19 cellular contexts compared by ENCODE assay signal in the genomic region with DNA sequence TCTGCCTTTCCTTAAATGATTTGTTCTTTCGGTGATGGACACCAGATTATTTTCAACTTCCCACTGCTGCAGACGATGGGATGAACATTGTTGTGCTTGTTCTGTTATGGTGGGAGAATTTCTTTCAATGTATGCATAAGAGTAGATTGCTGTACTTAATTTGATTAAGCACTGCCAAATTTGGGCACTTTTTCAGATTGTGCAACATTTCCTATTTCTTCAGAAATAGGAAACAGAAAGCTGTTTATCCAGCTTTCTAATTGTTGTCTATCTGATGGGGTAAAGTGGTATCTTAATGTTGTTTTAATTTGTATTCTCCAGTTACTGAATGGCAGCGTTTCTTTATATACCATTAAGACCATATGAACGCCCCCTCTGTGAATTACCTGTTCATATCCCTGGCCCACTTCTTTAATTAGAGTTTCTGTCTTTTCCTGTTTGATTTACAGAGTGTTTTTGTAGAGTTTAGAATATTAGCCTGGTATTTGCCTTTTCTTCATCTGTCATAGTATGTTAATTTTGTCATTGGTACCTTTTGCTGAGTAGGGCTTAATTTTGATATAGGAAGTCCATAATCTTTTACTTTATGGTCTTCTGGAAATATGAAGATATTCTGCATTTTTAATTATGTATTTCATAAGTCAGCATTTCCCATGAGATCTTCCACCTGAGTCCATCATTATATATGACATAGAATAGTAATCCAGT. TPM values are rescaled to one million over a fixed set of nuclear protein-coding genes. Genes with fewer than 3 reads are reported as not detected.
DNase-seq lines count a peak whose midpoint lies in the region; ATAC-seq, FAIRE-seq and TF ChIP-seq lines count a peak whose summit lies in the region.
"Had no signal": no experiment of that assay in that cellular context is flagged by ENCODE, and none has a peak within 500 bp of the region (broad histone marks: within the 10 kb centered on the region; RNA-seq: fewer than 3 reads in every experiment).

No MANE protein-coding gene starts in this region.

- H2AFZ ChIP-seq in GM12878 (ENCODE audit: control insufficient read depth, low read depth, low read length) (no peak overlapping the region), HepG2 (ENCODE audit: low read length) (no peak overlapping the region)

- no TSS peak for BruUV-seq in GM12878 (replicated peaks; lab: Mats Ljungman, UMichigan)
- BruUV-seq in HepG2 (replicated peaks; lab: Mats Ljungman, UMichigan), result no TSS peak

- no peak for TF ChIP-seq EP300 in Ishikawa (IDR thresholded peaks at IDR 0.05; ENCODE audit: borderline replicate concordance)
- TF ChIP-seq EP300 in GM12878 (IDR thresholded peaks at IDR 0.05; ENCODE audit: borderline replicate concordance in 1 of 2, control insufficient read depth in 1 of 2, low read depth in 2 of 2, low read length in 2 of 2), result no peak
- TF ChIP-seq EP300 in HepG2 (IDR thresholded peaks at IDR 0.05; ENCODE audit: low read depth in 2 of 2, low read length in 2 of 2), result no peak
- no peak for TF ChIP-seq EP300 in HepG2 (CRISPR knock-in tag; IDR thresholded peaks at IDR 0.05; ENCODE audit: borderline replicate concordance)

- peak overlapping the region in 4 of 10 experiments; percentile 4 to 24 (median 6); a peak in 4 of 20 replicates for H3K4me3 ChIP-seq in BLaER1 treated with 17β-estradiol and CSF1 and Interleukin-3, amounts not matched to agents 10 nM and 100 nM
- H3K4me3 ChIP-seq in GM12878 (no peak overlapping the region), HepG2 (replicated peaks in 1 of 3; ENCODE audit: insufficient read depth in 1 of 3, low read depth in 2 of 3, low read length in 3 of 3) (no peak overlapping the region), small intestine (ENCODE audit: low read depth in 1 of 2, low read length in 2 of 2) (no peak overlapping the region), testis (no peak overlapping the region)

- ATAC-seq in GM12878 (no peak), HepG2 (no peak)
- ATAC-seq: effector memory CD8-positive, alpha-beta T cell had no signal

- in situ Hi-C loops in GM12878 (cut with MboI) (no loop called here), HepG2 (cut with HindIII; ENCODE audit: extremely low pct_ligation_motif_present, low pct_unique_long_range_greater_than_20kb) (no loop called here)

- H3K9ac ChIP-seq in BLaER1 treated with 17β-estradiol and CSF1 and Interleukin-3, amounts not matched to agents 10 nM and 100 nM, result peak overlapping the region in 9 of 11 experiments; percentile 3 to 71 (median 50); a peak in 14 of 22 replicates
- H3K9ac ChIP-seq in GM12878 (ENCODE audit: control insufficient read depth, insufficient read depth, low read length) (no peak overlapping the region), HepG2 (ENCODE audit: insufficient read depth, low read depth, low read length) (no peak overlapping the region)

- no peak for TF ChIP-seq RAD21 in Ishikawa (IDR thresholded peaks at IDR 0.05; ENCODE audit: low read depth)
- no peak for TF ChIP-seq RAD21 in GM12878 (IDR thresholded peaks at IDR 0.05; ENCODE audit: insufficient read depth, low read depth, low read length)
- TF ChIP-seq RAD21 in HepG2 (CRISPR knock-in tag; IDR thresholded peaks at IDR 0.05), result no peak

- H4K20me1 ChIP-seq in BLaER1 treated with 17β-estradiol and CSF1 and Interleukin-3, amounts not matched to agents 10 nM and 100 nM, result peaks cover 0 to 65% (median 0%) of the 10 kb centered on the region in 11 experiments; a peak in 7 of 22 replicates
- H4K20me1 ChIP-seq in GM12878 (ENCODE audit: control insufficient read depth, insufficient read depth) (no peaks in the 10 kb centered on the region), HepG2 (ENCODE audit: insufficient read depth, low read length) (peaks cover 7% of the 10 kb centered on the region)

- CTCF ChIA-PET in GM12878 (lab: Yijun Ruan, JAX), result interaction anchor here (0.6 to 1.8 kb wide), 6 partner anchors 11 to 687 kb away, joined by 3 to 9 read pairs (median 4); no protein-coding TSS in a partner anchor
- CTCF ChIA-PET in HepG2 (lab: Yijun Ruan, JAX; ENCODE audit: low intra/inter-chr PET ratio, low total read pairs), result no interaction called here

- RAD21 ChIA-PET in GM12878 (lab: Charles Lee; ENCODE audit: unreplicated experiment), result no interaction called here

- DNase-seq in GM12878 (ENCODE audit: low read depth, low spot score), result no peak
- DNase-seq in HepG2 (ENCODE audit: low spot score), result no peak
- DNase-seq in small intestine, result no peak
- no peak for DNase-seq in caudate nucleus (lab: John Stamatoyannopoulos, UW)
- no peak for DNase-seq in testis
- DNase-seq in activated CD4-positive, alpha-beta T cell treated with anti-CD3 and anti-CD28 coated beads for 1 hour, result no peak
- DNase-seq: activated CD4-positive, CD25-positive, alpha-beta regulatory T cell treated with anti-CD3 and anti-CD28 coated beads, Interleukin-2, amount 50 U/mL, for 72 hours; activated CD8-positive, alpha-beta memory T cell treated with anti-CD3 and anti-CD28 coated beads, Interleukin-2, amount 50 U/mL, for 48 hours; activated naive CD4-positive, alpha-beta T cell treated with anti-CD3 and anti-CD28 coated beads, Interleukin-2, amount 10 ng/mL, durations not matched to agents 7 days and 5 days; effector memory CD8-positive, alpha-beta T cell; midbrain; NCI-H1694; NCI-H524; nucleus accumbens; RPMI8226; stimulated activated naive CD4-positive, alpha-beta T cell had no signal

- SMC1A ChIA-PET in GM12878 (lab: Charles Lee; ENCODE audit: uncharacterized antibody, unreplicated experiment), result interaction anchor here (0.8 to 1.8 kb wide), 6 partner anchors 8 to 42 kb away, joined by 3 to 5 read pairs (median 4); no protein-coding TSS in a partner anchor

- H3K27ac ChIP-seq in BLaER1 treated with 17β-estradiol and CSF1 and Interleukin-3, amounts not matched to agents 10 nM and 100 nM, result peak overlapping the region in 10 of 11 experiments; percentile 50 to 82 (median 70); a peak in 18 of 22 replicates
- no peak overlapping the region for H3K27ac ChIP-seq in GM12878 (ENCODE audit: control insufficient read depth, insufficient read depth)
- H3K27ac ChIP-seq in HepG2 (ENCODE audit: extremely low read length, insufficient read depth, low read length), result peak overlapping the region; percentile 15
- no peak overlapping the region for H3K27ac ChIP-seq in small intestine (ENCODE audit: low read depth in 1 of 2, low read length in 1 of 2)
- H3K27ac ChIP-seq in caudate nucleus (ENCODE audit: low read depth, low read length), result no peak overlapping the region
- peak overlapping the region in 1 of 2 donors; percentile 34 for H3K27ac ChIP-seq in testis

- FAIRE-seq in GM12878 (lab: Jason Lieb, UNC) (peak; percentile 61), HepG2 (lab: Jason Lieb, UNC) (no peak), small intestine (lab: Jason Lieb, UNC) (no peak)
- FAIRE-seq: bronchial epithelial cell had no signal

- peaks cover 0 to 25% (median 6%) of the 10 kb centered on the region in 11 experiments; a peak in 14 of 22 replicates for H3K9me3 ChIP-seq in BLaER1 treated with 17β-estradiol and CSF1 and Interleukin-3, amounts not matched to agents 10 nM and 100 nM (replicated peaks in 1 of 11)
- H3K9me3 ChIP-seq in GM12878 (replicated peaks; ENCODE audit: control insufficient read depth, insufficient read depth, low read length), result no peaks in the 10 kb centered on the region
- H3K9me3 ChIP-seq in HepG2 (ENCODE audit: low read length), result no peaks in the 10 kb centered on the region
- H3K9me3 ChIP-seq in small intestine (ENCODE audit: control insufficient read depth, low read depth), result no peaks in the 10 kb centered on the region
- H3K9me3 ChIP-seq in testis, result no peaks in the 10 kb centered on the region

- H3K27me3 ChIP-seq in BLaER1 treated with 17β-estradiol and CSF1 and Interleukin-3, amounts not matched to agents 10 nM and 100 nM, result no peaks in the 10 kb centered on the region
- H3K27me3 ChIP-seq in GM12878 (replicated peaks in 1 of 2; ENCODE audit: control insufficient read depth in 2 of 2, insufficient read depth in 2 of 2, low read length in 1 of 2) (no peaks in the 10 kb centered on the region), HepG2 (ENCODE audit: control insufficient read depth in 1 of 2, insufficient read depth in 2 of 2, low read length in 2 of 2) (no peaks in the 10 kb centered on the region), small intestine (ENCODE audit: control insufficient read depth in 2 of 2, insufficient read depth in 2 of 2, low read length in 2 of 2) (no peaks in the 10 kb centered on the region), testis (no peaks in the 10 kb centered on the region)

- no peak for TF ChIP-seq POLR2A in GM12878 (IDR thresholded peaks at IDR 0.05; ENCODE audit: low read depth, low read length)
- no peak for TF ChIP-seq POLR2A in HepG2 (IDR thresholded peaks at IDR 0.05; ENCODE audit: insufficient read depth in 1 of 2, low read depth in 2 of 2, low read length in 2 of 2)
- no peak for TF ChIP-seq POLR2A in testis (IDR thresholded peaks at IDR 0.05)

- peak overlapping the region in 10 of 11 experiments; percentile 14 to 88 (median 72); a peak in 19 of 22 replicates for H3K4me2 ChIP-seq in BLaER1 treated with 17β-estradiol and CSF1 and Interleukin-3, amounts not matched to agents 10 nM and 100 nM
- H3K4me2 ChIP-seq in GM12878 (ENCODE audit: control insufficient read depth, insufficient read depth) (no peak overlapping the region), HepG2 (ENCODE audit: low read depth, low read length) (no peak overlapping the region)

- TF ChIP-seq CTCF in GM12878 (IDR thresholded peaks at IDR 0.05 in 2 of 3, conservative IDR thresholded peaks at IDR 0.05 in 1 of 3; ENCODE audit: control insufficient read depth in 2 of 3, extremely low read depth in 1 of 3, insufficient read depth in 1 of 3, low read depth in 3 of 3, low read length in 3 of 3), result no peak
- no peak for TF ChIP-seq CTCF in HepG2 (CRISPR knock-in tag; IDR thresholded peaks at IDR 0.05)
- TF ChIP-seq CTCF in testis (IDR thresholded peaks at IDR 0.05), result no peak

- H3K79me2 ChIP-seq in GM12878 (ENCODE audit: control insufficient read depth, insufficient read depth, low read length) (peaks cover 29% of the 10 kb centered on the region), HepG2 (ENCODE audit: insufficient read depth, low read length) (peaks cover 89% of the 10 kb centered on the region)

- WGBS in GM12878 (ENCODE audit: insufficient coverage, insufficient replicate concordance, low lambda C conversion rate, missing lambda C conversion rate), result 71% methylated on average over 4 of the region's 4 CpGs
- WGBS in HepG2 (ENCODE audit: low lambda C conversion rate), result 87% methylated on average over 4 of the region's 4 CpGs
- 66 to 82% (median 82%) methylated on average over 4 of the region's 4 CpGs for WGBS in small intestine, 3 donors
- 66 to 79% methylated on average over 4 of the region's 4 CpGs for WGBS in testis, 2 donors

- peaks cover 0 to 100% (median 85%) of the 10 kb centered on the region in 10 experiments; a peak in 16 of 20 replicates for H3K4me1 ChIP-seq in BLaER1 treated with 17β-estradiol and CSF1 and Interleukin-3, amounts not matched to agents 10 nM and 100 nM
- H3K4me1 ChIP-seq in GM12878 (ENCODE audit: control insufficient read depth, insufficient read depth, low read length) (peaks cover 12% of the 10 kb centered on the region; the same call in 1 of the 2 replicates), HepG2 (ENCODE audit: insufficient read depth, low read length) (peaks cover 77% of the 10 kb centered on the region), small intestine (ENCODE audit: control insufficient read depth in 2 of 2, insufficient read depth in 1 of 2, low read depth in 1 of 2, low read length in 1 of 2) (peaks cover 0 to 6% of the 10 kb centered on the region in 2 donors), testis (peaks cover 20% of the 10 kb centered on the region)

- intact Hi-C loops in GM12878 (cut with micrococcal nuclease; ENCODE audit: unreplicated experiment) (no loop called here), HepG2 (cut with micrococcal nuclease; ENCODE audit: unreplicated experiment) (loop anchor here (10.0 kb wide), 1 partner anchor 50 kb away; no protein-coding TSS in a partner anchor), testis (cut with DNase I; ENCODE audit: low total_unique reads) (no loop called here)

- POLR2A ChIA-PET in GM12878 (lab: Charles Lee) (interaction anchor here (0.7 to 2.1 kb wide), 4 partner anchors 8 to 27 kb away, joined by 3 to 7 read pairs (median 3); no protein-coding TSS in a partner anchor), HepG2 (lab: Yijun Ruan, JAX) (interaction anchor here (1.1 to 1.7 kb wide), 3 partner anchors 15 to 59 kb away, joined by 3 to 5 read pairs (median 3); a partner anchor contains a TSS)

- peaks cover 0 to 23% (median 11%) of the 10 kb centered on the region in 11 experiments; a peak in 9 of 22 replicates for H3K36me3 ChIP-seq in BLaER1 treated with 17β-estradiol and CSF1 and Interleukin-3, amounts not matched to agents 10 nM and 100 nM
- H3K36me3 ChIP-seq in GM12878 (ENCODE audit: control insufficient read depth in 2 of 2, insufficient read depth in 2 of 2, low read length in 1 of 2), result no peaks in the 10 kb centered on the region
- H3K36me3 ChIP-seq in HepG2 (replicated peaks in 1 of 2; ENCODE audit: control insufficient read depth in 1 of 2, insufficient read depth in 2 of 2, low read length in 2 of 2), result peaks cover 0 to under 1% of the 10 kb centered on the region in 2 experiments; a peak in 2 of 5 replicates
- no peaks in the 10 kb centered on the region for H3K36me3 ChIP-seq in small intestine (ENCODE audit: control insufficient read depth in 2 of 2, insufficient read depth in 2 of 2, low read length in 2 of 2)
- H3K36me3 ChIP-seq in testis (ENCODE audit: low read depth, missing control alignments), result no peaks in the 10 kb centered on the region

RNA-seq across cellular contexts. Expression of a gene that starts 59.6 kb away (rescaled TPM):
- total RNA-seq in GM12878 (2013; cell fraction: nucleolus; rRNA removed), result 77.3 and 79.8 TPM in 2 replicates
- total RNA-seq in GM12878 (2014; rRNA removed), result 18.2 and 19.1 TPM in 2 replicates
- total RNA-seq in GM12878 (2014; rRNA removed; fragmentation: Illumina TruSeq; extraction: Trizol), result 22.2 and 22.3 TPM in 2 replicates
- 28.5 and 30.0 TPM in 2 replicates for total RNA-seq in GM12878 (2021)
- 9.3 TPM for polyA plus RNA-seq in GM12878 (2011; ENCODE audit: low read depth)
- 20.7 and 22.2 TPM in 2 replicates for polyA plus RNA-seq in GM12878 (2011; rRNA removed)
- 16.0 and 17.4 TPM in 2 replicates for polyA plus RNA-seq in GM12878 (2011; cell fraction: cytosol; rRNA removed)
- polyA plus RNA-seq in GM12878 (2011; cell fraction: nucleus; rRNA removed), result 20.7 and 21.0 TPM in 2 replicates
- polyA plus RNA-seq in GM12878 (2012), result 10.0 and 14.7 TPM in 2 replicates
- 24.4 and 27.1 TPM in 2 replicates for polyA plus RNA-seq in GM12878 (2014; fragmentation: Illumina TruSeq; extraction: Trizol)
- 1 to 10 TPM; 4.5 to 4.6 TPM for polyA plus RNA-seq in GM12878 (2014; fragmentation: Nextera tagmentation; extraction: Ambion mirVana)
- 16.5 and 18.3 TPM in 2 replicates for polyA plus RNA-seq in GM12878 (2014; rRNA removed)
- polyA plus RNA-seq in GM12878 (2016; fragmentation: Nextera tagmentation; extraction: Ambion mirVana), result 10 to 100 TPM; 14.3 to 19.0 TPM
- 53.0 and 57.6 TPM in 2 replicates for polyA minus RNA-seq in GM12878 (2011; rRNA and poly(A)+ RNA removed)
- polyA minus RNA-seq in GM12878 (2011; cell fraction: cytosol; rRNA and poly(A)+ RNA removed), result 14.8 and 17.8 TPM in 2 replicates
- 18.7 and 25.4 TPM in 2 replicates for polyA minus RNA-seq in GM12878 (2011; cell fraction: nucleus; rRNA and poly(A)+ RNA removed)
- total RNA-seq in HepG2 (2016; rRNA removed; fragmentation: Illumina TruSeq; extraction: Trizol), result 35.8 and 52.4 TPM in 2 replicates
- total RNA-seq in HepG2 (2016; cell fraction: cytosol; rRNA removed; fragmentation: Illumina TruSeq; extraction: Trizol; ENCODE audit: low read depth), result 7.9 and 8.0 TPM in 2 replicates
- total RNA-seq in HepG2 (2016; cell fraction: insoluble cytoplasmic fraction; rRNA removed; fragmentation: Illumina TruSeq; extraction: Trizol), result 36.4 and 48.2 TPM in 2 replicates
- 13.9 and 15.2 TPM in 2 replicates for total RNA-seq in HepG2 (2016; cell fraction: membrane; rRNA removed; fragmentation: Illumina TruSeq; extraction: Trizol)
- 36.6 and 40.2 TPM in 2 replicates for total RNA-seq in HepG2 (2016; cell fraction: nucleus; rRNA removed; fragmentation: Illumina TruSeq; extraction: Trizol)
- polyA plus RNA-seq in HepG2 (2011; rRNA removed), result 28.6 and 32.1 TPM in 2 replicates
- polyA plus RNA-seq in HepG2 (2011; cell fraction: cytosol; rRNA removed), result 23.1 and 27.1 TPM in 2 replicates
- 29.8 and 33.8 TPM in 2 replicates for polyA plus RNA-seq in HepG2 (2011; cell fraction: nucleus; rRNA removed)
- polyA plus RNA-seq in HepG2 (2012), result 19.5 and 22.8 TPM in 2 replicates
- polyA plus RNA-seq in HepG2 (2016; cell fraction: cytosol; fragmentation: Illumina TruSeq; extraction: Trizol; ENCODE audit: low read depth), result 0.80 and 0.85 TPM in 2 replicates
- 29.6 and 31.2 TPM in 2 replicates for polyA plus RNA-seq in HepG2 (2016; cell fraction: insoluble cytoplasmic fraction; fragmentation: Illumina TruSeq; extraction: Trizol; ENCODE audit: low read depth)
- 2.8 and 3.7 TPM in 2 replicates for polyA plus RNA-seq in HepG2 (2016; cell fraction: membrane; fragmentation: Illumina TruSeq; extraction: Trizol; ENCODE audit: low read depth)
- 29.3 and 32.4 TPM in 2 replicates for polyA plus RNA-seq in HepG2 (2016; cell fraction: nucleus; fragmentation: Illumina TruSeq; extraction: Trizol; ENCODE audit: insufficient read depth, low read depth)
- 63.8 and 156 TPM in 2 replicates for polyA minus RNA-seq in HepG2 (2011; rRNA and poly(A)+ RNA removed; ENCODE audit: low replicate concordance)
- polyA minus RNA-seq in HepG2 (2011; cell fraction: cytosol; rRNA and poly(A)+ RNA removed), result 51.0 and 54.1 TPM in 2 replicates
- polyA minus RNA-seq in HepG2 (2011; cell fraction: nucleus; rRNA and poly(A)+ RNA removed), result 58.8 and 79.2 TPM in 2 replicates
- 1 to 10 TPM; 6.3 to 7.4 (median 6.5) TPM for polyA plus RNA-seq in small intestine
- total RNA-seq in testis, result 10 to 100 TPM; 43.5 to 57.1 TPM
- 19.1 TPM for polyA plus RNA-seq in testis (ENCODE audit: insufficient read depth, low read depth, low replicate concordance)

Comparison
In these comparisons a context has a peak if more than half of its experiments do, and no peak if none do; other contexts are left out.
1. H3K27ac ChIP-seq: peak in BLaER1 treated with 17β-estradiol and CSF1 and Interleukin-3, amounts not matched to agents 10 nM and 100 nM (10 of 11) and HepG2 (single experiment); none in GM12878 (single experiment), small intestine (0 of 2) and caudate nucleus (single experiment).
2. H3K4me2 ChIP-seq: peak in BLaER1 treated with 17β-estradiol and CSF1 and Interleukin-3, amounts not matched to agents 10 nM and 100 nM (10 of 11); none in GM12878 (single experiment) and HepG2 (single experiment).
3. H3K9ac ChIP-seq: peak in BLaER1 treated with 17β-estradiol and CSF1 and Interleukin-3, amounts not matched to agents 10 nM and 100 nM (9 of 11); none in GM12878 (single experiment) and HepG2 (single experiment).